Comparison of ENCODE assay signal across 8 cellular contexts in genomic region chr3:126083511-126083912, GRCh38. TPM values are rescaled to one million over a fixed set of nuclear protein-coding genes. Genes with fewer than 3 reads are reported as not detected.
DNase-seq lines count a peak whose midpoint lies in the region; ATAC-seq and TF ChIP-seq lines count a peak whose summit lies in the region.

No MANE protein-coding gene starts in this region.

- 0 to 2% (median 1%) methylated on average over 24 to 30 of the region's 30 CpGs for WGBS in heart left ventricle, 4 donors
- WGBS in prostate gland, result under 1% methylated on average over 24 of the region's 30 CpGs

- intact Hi-C loops in activated naive CD4-positive, alpha-beta T cell treated with anti-CD3 and anti-CD28 coated beads for 36 hours (cut with micrococcal nuclease), result loop anchor here (5.0 kb wide), 2 partner anchors 111 to 274 kb away; partner anchors contain the start of gene KLF15
- intact Hi-C loops in heart left ventricle (cut with DNase I), result loop anchor here in 6 of 10 donors (5.0 to 10.0 kb wide), 5 partner anchors 91 to 274 kb away; partner anchors contain the start of gene KLF15 (in 1 of the 6)
- intact Hi-C loops in prostate gland (cut with DNase I), result no loop called here

- H3K27ac ChIP-seq in heart left ventricle (peak overlapping the region; percentile 45 to 97 (median 89)), prostate gland (peak overlapping the region; percentile 88 to 91)

- TF ChIP-seq CTCF in AG10803 (conservative IDR thresholded peaks at IDR 0.05; ENCODE audit: low read length) (no peak), heart left ventricle (IDR thresholded peaks at IDR 0.05) (no peak), prostate gland (IDR thresholded peaks at IDR 0.05) (no peak)

- no peak for TF ChIP-seq POLR2A in heart left ventricle (IDR thresholded peaks at IDR 0.05)
- TF ChIP-seq POLR2A in prostate gland (IDR thresholded peaks at IDR 0.05), result no peak

- H3K4me3 ChIP-seq in AG10803 (ENCODE audit: low read length), result peak overlapping the region; percentile 73
- peak overlapping the region; percentile 49 to 97 (median 81) for H3K4me3 ChIP-seq in heart left ventricle
- peak overlapping the region; percentile 79 to 82 for H3K4me3 ChIP-seq in prostate gland

- H3K36me3 ChIP-seq in heart left ventricle, result no peaks in the 10 kb centered on the region
- H3K36me3 ChIP-seq in prostate gland, result no peaks in the 10 kb centered on the region

- no peaks in the 10 kb centered on the region for H3K9me3 Mint-ChIP-seq in activated naive CD4-positive, alpha-beta T cell treated with anti-CD3 and anti-CD28 coated beads for 36 hours

- H3K9me3 ChIP-seq in heart left ventricle, result peaks cover 0 to 3% (median 0%) of the 10 kb centered on the region in 12 donors
- no peaks in the 10 kb centered on the region for H3K9me3 ChIP-seq in prostate gland

- H3K4me1 ChIP-seq in heart left ventricle, result peaks cover 0 to 25% (median 11%) of the 10 kb centered on the region in 12 donors
- no peaks in the 10 kb centered on the region for H3K4me1 ChIP-seq in prostate gland (replicated peaks)

- H3K27me3 ChIP-seq in heart left ventricle, result no peaks in the 10 kb centered on the region
- H3K27me3 ChIP-seq in prostate gland (replicated peaks; ENCODE audit: insufficient read depth), result no peaks in the 10 kb centered on the region

- H3K4me3 Mint-ChIP-seq in activated naive CD4-positive, alpha-beta T cell treated with anti-CD3 and anti-CD28 coated beads for 36 hours, result peak overlapping the region; percentile 92

- CTCF ChIA-PET in activated naive CD4-positive, alpha-beta T cell treated with anti-CD3 and anti-CD28 coated beads for 36 hours (lab: Charles Lee), result no interaction called here

- H3K36me3 Mint-ChIP-seq in activated naive CD4-positive, alpha-beta T cell treated with anti-CD3 and anti-CD28 coated beads for 36 hours (ENCODE audit: low read depth), result peaks cover 3% of the 10 kb centered on the region

- no peaks in the 10 kb centered on the region for H3K27me3 Mint-ChIP-seq in activated naive CD4-positive, alpha-beta T cell treated with anti-CD3 and anti-CD28 coated beads for 36 hours (ENCODE audit: low read depth)

- peak overlapping the region; percentile 84 for H3K27ac Mint-ChIP-seq in activated naive CD4-positive, alpha-beta T cell treated with anti-CD3 and anti-CD28 coated beads for 36 hours

- DNase-seq in AG10803 (ENCODE audit: low read depth) (peak; percentile 22), NCI-H226 (peak; percentile 45), heart left ventricle (peak in 1 of 5 donors; percentile 54), prostate gland (ENCODE audit: low spot score) (peak; percentile 29), DMS114 treated with DMSO at 0.1 percent for 48 hours (lab: John Stamatoyannopoulos, UW; ENCODE audit: unreplicated experiment) (no peak)
- peak; percentile 56 for DNase-seq in activated naive CD4-positive, alpha-beta T cell treated with anti-CD3 and anti-CD28 coated beads for 36 hours

- H3K4me1 Mint-ChIP-seq in activated naive CD4-positive, alpha-beta T cell treated with anti-CD3 and anti-CD28 coated beads for 36 hours (ENCODE audit: low read depth), result peaks cover 20% of the 10 kb centered on the region

- ATAC-seq in GM18517 (IDR thresholded peaks at IDR 0.05; ENCODE audit: unreplicated experiment) (peak; percentile 38), HG03039 (IDR thresholded peaks at IDR 0.05; ENCODE audit: unreplicated experiment) (peak; percentile 27), heart left ventricle (peak; percentile 52 to 68 (median 65))

RNA-seq across cellular contexts. Expression of gene SLC41A3, which starts 0.4 kb away (rescaled TPM):
- 10 to 100 TPM; 24.0 to 24.7 TPM for total RNA-seq in activated naive CD4-positive, alpha-beta T cell treated with anti-CD3 and anti-CD28 coated beads for 36 hours
- total RNA-seq in heart left ventricle, result 10 to 100 TPM; 33.3 to 57.6 (median 46.4) TPM
- 10 to 100 TPM; 20.9 to 60.1 TPM for polyA plus RNA-seq in heart left ventricle
- 100 to 1,000 TPM in 1 of 2 donors, 10 to 100 TPM in 1; 32.2 to 131 TPM for total RNA-seq in prostate gland
